Comparison of ENCODE assay signal across 1 cellular context in genomic region chr18:49716035-49716434, GRCh38.
TF ChIP-seq lines count a peak whose summit lies in the region.

No MANE protein-coding gene starts in this region.

TF ChIP-seq in GM23338, 12 proteins besides CTCF, POLR2A, EP300 and RAD21 (continued from another document):
- TF ChIP-seq, protein P1, sequence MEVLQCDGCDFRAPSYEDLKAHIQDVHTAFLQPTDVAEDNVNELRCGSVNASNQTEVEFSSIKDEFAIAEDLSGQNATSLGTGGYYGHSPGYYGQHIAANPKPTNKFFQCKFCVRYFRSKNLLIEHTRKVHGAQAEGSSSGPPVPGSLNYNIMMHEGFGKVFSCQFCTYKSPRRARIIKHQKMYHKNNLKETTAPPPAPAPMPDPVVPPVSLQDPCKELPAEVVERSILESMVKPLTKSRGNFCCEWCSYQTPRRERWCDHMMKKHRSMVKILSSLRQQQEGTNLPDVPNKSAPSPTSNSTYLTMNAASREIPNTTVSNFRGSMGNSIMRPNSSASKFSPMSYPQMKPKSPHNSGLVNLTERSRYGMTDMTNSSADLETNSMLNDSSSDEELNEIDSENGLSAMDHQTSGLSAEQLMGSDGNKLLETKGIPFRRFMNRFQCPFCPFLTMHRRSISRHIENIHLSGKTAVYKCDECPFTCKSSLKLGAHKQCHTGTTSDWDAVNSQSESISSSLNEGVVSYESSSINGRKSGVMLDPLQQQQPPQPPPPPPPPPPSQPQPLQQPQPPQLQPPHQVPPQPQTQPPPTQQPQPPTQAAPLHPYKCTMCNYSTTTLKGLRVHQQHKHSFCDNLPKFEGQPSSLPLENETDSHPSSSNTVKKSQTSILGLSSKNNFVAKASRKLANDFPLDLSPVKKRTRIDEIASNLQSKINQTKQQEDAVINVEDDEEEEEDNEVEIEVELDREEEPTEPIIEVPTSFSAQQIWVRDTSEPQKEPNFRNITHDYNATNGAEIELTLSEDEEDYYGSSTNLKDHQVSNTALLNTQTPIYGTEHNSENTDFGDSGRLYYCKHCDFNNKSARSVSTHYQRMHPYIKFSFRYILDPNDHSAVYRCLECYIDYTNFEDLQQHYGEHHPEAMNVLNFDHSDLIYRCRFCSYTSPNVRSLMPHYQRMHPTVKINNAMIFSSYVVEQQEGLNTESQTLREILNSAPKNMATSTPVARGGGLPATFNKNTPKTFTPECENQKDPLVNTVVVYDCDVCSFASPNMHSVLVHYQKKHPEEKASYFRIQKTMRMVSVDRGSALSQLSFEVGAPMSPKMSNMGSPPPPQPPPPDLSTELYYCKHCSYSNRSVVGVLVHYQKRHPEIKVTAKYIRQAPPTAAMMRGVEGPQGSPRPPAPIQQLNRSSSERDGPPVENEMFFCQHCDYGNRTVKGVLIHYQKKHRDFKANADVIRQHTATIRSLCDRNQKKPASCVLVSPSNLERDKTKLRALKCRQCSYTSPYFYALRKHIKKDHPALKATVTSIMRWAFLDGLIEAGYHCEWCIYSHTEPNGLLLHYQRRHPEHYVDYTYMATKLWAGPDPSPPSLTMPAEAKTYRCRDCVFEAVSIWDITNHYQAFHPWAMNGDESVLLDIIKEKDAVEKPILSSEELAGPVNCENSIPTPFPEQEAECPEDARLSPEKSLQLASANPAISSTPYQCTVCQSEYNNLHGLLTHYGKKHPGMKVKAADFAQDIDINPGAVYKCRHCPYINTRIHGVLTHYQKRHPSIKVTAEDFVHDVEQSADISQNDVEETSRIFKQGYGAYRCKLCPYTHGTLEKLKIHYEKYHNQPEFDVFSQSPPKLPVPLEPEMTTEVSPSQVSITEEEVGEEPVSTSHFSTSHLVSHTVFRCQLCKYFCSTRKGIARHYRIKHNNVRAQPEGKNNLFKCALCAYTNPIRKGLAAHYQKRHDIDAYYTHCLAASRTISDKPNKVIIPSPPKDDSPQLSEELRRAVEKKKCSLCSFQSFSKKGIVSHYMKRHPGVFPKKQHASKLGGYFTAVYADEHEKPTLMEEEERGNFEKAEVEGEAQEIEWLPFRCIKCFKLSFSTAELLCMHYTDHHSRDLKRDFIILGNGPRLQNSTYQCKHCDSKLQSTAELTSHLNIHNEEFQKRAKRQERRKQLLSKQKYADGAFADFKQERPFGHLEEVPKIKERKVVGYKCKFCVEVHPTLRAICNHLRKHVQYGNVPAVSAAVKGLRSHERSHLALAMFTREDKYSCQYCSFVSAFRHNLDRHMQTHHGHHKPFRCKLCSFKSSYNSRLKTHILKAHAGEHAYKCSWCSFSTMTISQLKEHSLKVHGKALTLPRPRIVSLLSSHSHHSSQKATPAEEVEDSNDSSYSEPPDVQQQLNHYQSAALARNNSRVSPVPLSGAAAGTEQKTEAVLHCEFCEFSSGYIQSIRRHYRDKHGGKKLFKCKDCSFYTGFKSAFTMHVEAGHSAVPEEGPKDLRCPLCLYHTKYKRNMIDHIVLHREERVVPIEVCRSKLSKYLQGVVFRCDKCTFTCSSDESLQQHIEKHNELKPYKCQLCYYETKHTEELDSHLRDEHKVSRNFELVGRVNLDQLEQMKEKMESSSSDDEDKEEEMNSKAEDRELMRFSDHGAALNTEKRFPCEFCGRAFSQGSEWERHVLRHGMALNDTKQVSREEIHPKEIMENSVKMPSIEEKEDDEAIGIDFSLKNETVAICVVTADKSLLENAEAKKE (CRISPR knock-in tag; IDR thresholded peaks at IDR 0.05) = no peak
- TF ChIP-seq ZNF331 (CRISPR knock-in tag; IDR thresholded peaks at IDR 0.05; ENCODE audit: low read depth) (no peak), NANOG (IDR thresholded peaks at IDR 0.05; ENCODE audit: borderline replicate concordance) (no peak)
